13 cellular contexts compared by ENCODE assay signal in the genomic region with DNA sequence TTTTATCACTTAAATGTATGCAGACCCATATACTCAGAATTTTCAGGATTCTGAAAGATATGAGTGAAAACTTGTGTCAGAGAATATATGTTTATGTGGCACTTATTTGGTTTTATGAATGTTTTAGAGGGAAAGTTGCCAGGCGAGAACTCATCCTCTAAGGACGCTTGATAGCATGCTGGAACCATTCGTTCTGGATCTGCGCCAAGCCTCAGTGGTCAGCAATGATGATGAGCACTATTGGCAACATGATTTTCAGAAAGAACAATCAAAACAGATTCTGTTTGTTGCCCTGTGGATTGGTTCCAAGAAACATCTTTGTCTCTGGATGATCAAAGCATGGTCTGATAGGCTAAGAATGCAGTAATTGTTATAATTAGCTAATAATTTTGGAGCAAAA. TPM values are rescaled to one million over a fixed set of nuclear protein-coding genes. Genes with fewer than 3 reads are reported as not detected.
DNase-seq lines count a peak whose midpoint lies in the region; ATAC-seq and TF ChIP-seq lines count a peak whose summit lies in the region.
"Had no signal": no experiment of that assay in that cellular context is flagged by ENCODE, and none has a peak within 500 bp of the region (broad histone marks: within the 10 kb centered on the region; RNA-seq: fewer than 3 reads in every experiment).

No MANE protein-coding gene starts in this region.

- no peak overlapping the region for H3K4me3 Mint-ChIP-seq in CD4-positive, alpha-beta memory T cell
- H3K4me3 Mint-ChIP-seq: activated naive CD4-positive, alpha-beta T cell treated with anti-CD3 and anti-CD28 coated beads for 36 hours; immature natural killer cell; neural crest cell had no signal

- H3K9ac ChIP-seq in mammary epithelial cell (ENCODE audit: insufficient read depth, low read length) = peak overlapping the region; percentile 69

- H3K4me1 Mint-ChIP-seq in CD4-positive, alpha-beta memory T cell = no peaks in the 10 kb centered on the region
- H3K4me1 Mint-ChIP-seq: immature natural killer cell, neural crest cell had no signal

- H3K4me2 ChIP-seq in mammary epithelial cell (ENCODE audit: insufficient read depth, low read depth, low read length) = peak overlapping the region; percentile 63

- H3K27ac Mint-ChIP-seq in CD4-positive, alpha-beta memory T cell = no peak overlapping the region
- H3K27ac Mint-ChIP-seq: immature natural killer cell had no signal

- H3K27me3 ChIP-seq in mammary epithelial cell (ENCODE audit: insufficient read depth, low read length) = no peaks in the 10 kb centered on the region
- H3K27me3 ChIP-seq in CD4-positive, alpha-beta memory T cell (ENCODE audit: insufficient read depth, low read length) = no peaks in the 10 kb centered on the region
- H3K27me3 ChIP-seq in H7 (ENCODE audit: control insufficient read depth, insufficient read depth, low read length) = no peaks in the 10 kb centered on the region

- no peak for ATAC-seq in GM19351 (IDR thresholded peaks at IDR 0.05; ENCODE audit: unreplicated experiment)

- no peak overlapping the region for H2AFZ ChIP-seq in mammary epithelial cell (ENCODE audit: low read depth, low read length)

- no TSS peak for BruUV-seq in mammary epithelial cell (replicated peaks; lab: Mats Ljungman, UMichigan)

- dilution Hi-C loops in mammary epithelial cell (cut with HindIII; ENCODE audit: low sequenced_read_pairs) = no loop called here

- H3K9me3 Mint-ChIP-seq in CD4-positive, alpha-beta memory T cell = no peaks in the 10 kb centered on the region
- H3K9me3 Mint-ChIP-seq: activated naive CD4-positive, alpha-beta T cell treated with anti-CD3 and anti-CD28 coated beads for 36 hours; immature natural killer cell; neural crest cell had no signal

- H3K27ac ChIP-seq in mammary epithelial cell (ENCODE audit: insufficient read depth, low read depth, low read length) (peak overlapping the region; percentile 96), RWPE1 (no peak overlapping the region)
- H3K27ac ChIP-seq in CD4-positive, alpha-beta memory T cell (ENCODE audit: low read depth, low read length) = no peak overlapping the region

- no peaks in the 10 kb centered on the region for H4K20me1 ChIP-seq in mammary epithelial cell (ENCODE audit: insufficient read depth, low read length)

- H3K27me3 Mint-ChIP-seq in CD4-positive, alpha-beta memory T cell = no peaks in the 10 kb centered on the region

- H3K79me2 ChIP-seq in mammary epithelial cell (ENCODE audit: insufficient read depth, low read length) = no peaks in the 10 kb centered on the region

- no peaks in the 10 kb centered on the region for H3K36me3 Mint-ChIP-seq in CD4-positive, alpha-beta memory T cell
- H3K36me3 Mint-ChIP-seq: immature natural killer cell had no signal

- intact Hi-C loops in mammary epithelial cell (cut with micrococcal nuclease) = loop anchor here (5.0 kb wide), 1 partner anchor 63 kb away; no protein-coding TSS in a partner anchor
- intact Hi-C loops in CD4-positive, alpha-beta memory T cell (cut with micrococcal nuclease) = no loop called here

- CTCF ChIA-PET in mammary epithelial cell (lab: Charles Lee; ENCODE audit: low non-redundant PET) = no interaction called here
- CTCF ChIA-PET in CD4-positive, alpha-beta memory T cell (lab: Charles Lee; ENCODE audit: partially characterized antibody) = no interaction called here
- CTCF ChIA-PET in RWPE1 (lab: Yijun Ruan, JAX) = no interaction called here

- H3K36me3 ChIP-seq in mammary epithelial cell (ENCODE audit: insufficient read depth, low read length) = no peaks in the 10 kb centered on the region
- no peaks in the 10 kb centered on the region for H3K36me3 ChIP-seq in CD4-positive, alpha-beta memory T cell (ENCODE audit: insufficient read depth, low read length)
- no peaks in the 10 kb centered on the region for H3K36me3 ChIP-seq in H7 (replicated peaks; ENCODE audit: control insufficient read depth, insufficient read depth, low read length)

- TF ChIP-seq CTCF in AG09309 (IDR thresholded peaks at IDR 0.05; ENCODE audit: control insufficient read depth, insufficient read depth, low read depth, low read length, missing control alignments) (no peak), mammary epithelial cell (conservative IDR thresholded peaks at IDR 0.05 in 1 of 2, IDR thresholded peaks at IDR 0.05 in 1 of 2; ENCODE audit: extremely low read depth in 1 of 2, insufficient read depth in 1 of 2, low read depth in 1 of 2, low read length in 2 of 2) (no peak), RWPE1 (conservative IDR thresholded peaks at IDR 0.05; ENCODE audit: low read depth) (no peak)

- H3K4me3 ChIP-seq in AG09309 (ENCODE audit: control insufficient read depth, low read depth, low read length) (no peak overlapping the region), mammary epithelial cell (replicated peaks in 1 of 3; ENCODE audit: insufficient read depth in 1 of 3, low read depth in 2 of 3, low read length in 3 of 3) (peak overlapping the region in 1 of 3 experiments; percentile 4), H7 (ENCODE audit: insufficient read depth, low read depth, low read length) (no peak overlapping the region)
- H3K4me3 ChIP-seq in CD4-positive, alpha-beta memory T cell (ENCODE audit: low read length in 2 of 2) = no peak overlapping the region

- in situ Hi-C loops in mammary epithelial cell (cut with MboI; ENCODE audit: low sequenced_read_pairs in 2 of 2) = no loop called here

- peaks cover 39% of the 10 kb centered on the region for H3K4me1 ChIP-seq in mammary epithelial cell (ENCODE audit: insufficient read depth, low read length)
- no peaks in the 10 kb centered on the region for H3K4me1 ChIP-seq in CD4-positive, alpha-beta memory T cell (ENCODE audit: insufficient read depth, low read length)

- no peaks in the 10 kb centered on the region for H3K9me3 ChIP-seq in mammary epithelial cell (replicated peaks; ENCODE audit: insufficient read depth, low read length)
- no peaks in the 10 kb centered on the region for H3K9me3 ChIP-seq in CD4-positive, alpha-beta memory T cell (ENCODE audit: control insufficient read depth in 1 of 2, low read length in 2 of 2)

- POLR2A ChIA-PET in CD4-positive, alpha-beta memory T cell (lab: Charles Lee; ENCODE audit: partially characterized antibody) = no interaction called here
- POLR2A ChIA-PET in RWPE1 (lab: Yijun Ruan, JAX; ENCODE audit: low non-redundant PET) = interaction anchor here (0.6 kb wide), 1 partner anchor 74 kb away, joined by 4 read pairs; no protein-coding TSS in a partner anchor

- WGBS in mammary epithelial cell (ENCODE audit: low coverage, missing lambda C conversion rate) = 11% methylated on average over 4 of the region's 4 CpGs

- DNase-seq in AG09309 (ENCODE audit: low read depth) = peak; percentile 59
- peak; percentile 95 for DNase-seq in LHCN-M2 (ENCODE audit: low read depth)
- DNase-seq in mammary epithelial cell = peak; percentile 91
- DNase-seq in iris pigment epithelial cell (ENCODE audit: low read depth) = peak; percentile 92
- DNase-seq in CD4-positive, alpha-beta memory T cell = no peak
- no peak for DNase-seq in RWPE1 (ENCODE audit: low spot score)
- DNase-seq in H7 = no peak
- DNase-seq: activated CD4-positive, alpha-beta T cell treated with anti-CD3 and anti-CD28 coated beads for 48 hours; activated naive CD4-positive, alpha-beta T cell treated with anti-CD3 and anti-CD28 coated beads for 36 hours; immature natural killer cell; NCI-H2081 treated with DMSO at 0.1 percent for 48 hours had no signal

RNA-seq across cellular contexts. Expression of a gene that starts 32.1 kb away (rescaled TPM):
- total RNA-seq in LHCN-M2 (2014; rRNA removed) = 17.2 and 21.9 TPM in 2 replicates
- 9.0 TPM for polyA plus RNA-seq in LHCN-M2 (2012)
- 10 to 100 TPM; 23.4 to 47.2 TPM for total RNA-seq in mammary epithelial cell
- 16.4 TPM for polyA plus RNA-seq in mammary epithelial cell
- polyA minus RNA-seq in mammary epithelial cell = 28.6 TPM
- 10 to 100 TPM; 23.1 to 27.9 TPM for total RNA-seq in CD4-positive, alpha-beta memory T cell
- 1 to 10 TPM in 1 of 2 donors, under 1 TPM in 1; 0.69 to 1.2 TPM for polyA plus RNA-seq in CD4-positive, alpha-beta memory T cell
- total RNA-seq in H7 (2014; rRNA removed; shearing (Covaris generic)) = 33.2 and 46.7 TPM in 2 replicates

Comparison
In these comparisons a context has a peak if more than half of its experiments do, and no peak if none do; other contexts are left out.
1. DNase-seq: peak in AG09309 (single experiment), LHCN-M2 (single experiment), mammary epithelial cell (single experiment) and iris pigment epithelial cell (single experiment); none in CD4-positive, alpha-beta memory T cell (0 of 5), RWPE1 (single experiment) and H7 (single experiment).